Comparison of ENCODE assay signal across 7 cellular contexts in the genomic region with DNA sequence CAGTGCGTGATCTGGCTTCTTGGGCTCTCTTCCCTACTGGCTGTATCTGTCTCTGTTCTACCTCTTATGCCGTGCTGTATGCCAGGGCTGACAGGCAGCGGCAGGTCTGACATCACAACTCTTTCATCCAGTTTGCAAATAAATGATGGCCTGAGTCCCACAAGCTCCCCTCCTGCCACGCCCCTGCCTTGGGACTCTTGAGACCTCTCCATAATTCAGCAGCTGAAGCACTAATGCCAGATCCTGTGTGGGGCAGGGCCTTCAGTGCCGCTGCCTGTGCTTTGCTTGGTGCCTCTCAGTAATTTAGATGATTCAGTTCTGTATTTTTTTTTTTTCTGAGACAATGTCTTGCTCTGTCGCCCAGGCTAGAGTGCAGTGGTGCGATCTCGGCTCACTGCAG. TPM values are rescaled to one million over a fixed set of nuclear protein-coding genes. Genes with fewer than 3 reads are reported as not detected.
DNase-seq lines count a peak whose midpoint lies in the region; ATAC-seq, FAIRE-seq and TF ChIP-seq lines count a peak whose summit lies in the region.
"Not testable (repeated sequence)": the region's sequence is repeated elsewhere in the genome, so short reads cannot be mapped to it uniquely, and the experiment has no call there.

No MANE protein-coding gene starts in this region.

- not testable (repeated sequence) for H4K20me1 ChIP-seq in PC-3 (ENCODE audit: low read length); astrocyte (ENCODE audit: insufficient read depth, low read length)

- H3K4me2 ChIP-seq in PC-3 (ENCODE audit: low read length) (peak overlapping the region; percentile 76), astrocyte (ENCODE audit: low read length) (peak overlapping the region; percentile 30)

- not testable (repeated sequence) for H3K27me3 Mint-ChIP-seq in Calu3 (ENCODE audit: unreplicated experiment); astrocyte (ENCODE audit: low read depth, unreplicated experiment); stimulated activated naive B cell treated with anti-CD40 and anti-IgM and Interleukin-4, amounts not matched to agents 10 μg/mL and 1 μg/mL and 100 μg/mL, for 72 hours

- H3K79me2 ChIP-seq in PC-3 (ENCODE audit: low read length); astrocyte (ENCODE audit: insufficient read depth, low read length): not testable (repeated sequence)

- not testable (repeated sequence) for H3K27me3 ChIP-seq in PC-3 (ENCODE audit: low read length); astrocyte (ENCODE audit: insufficient read depth, low read length); dorsolateral prefrontal cortex; foreskin keratinocyte; lung (ENCODE audit: control insufficient read depth, insufficient read depth)

- H3K4me3 Mint-ChIP-seq in Calu3 (ENCODE audit: low read depth, unreplicated experiment): peak overlapping the region; percentile 2
- H3K4me3 Mint-ChIP-seq in astrocyte (ENCODE audit: unreplicated experiment): peak overlapping the region; percentile 6
- H3K4me3 Mint-ChIP-seq in stimulated activated naive B cell treated with anti-CD40 and anti-IgM and Interleukin-4, amounts not matched to agents 10 μg/mL and 1 μg/mL and 100 μg/mL, for 72 hours: peak overlapping the region; percentile 0 to 52

- H3F3A ChIP-seq in PC-3 (ENCODE audit: low read length, unreplicated experiment): not testable (repeated sequence)

- TF ChIP-seq CTCF in Calu3 (IDR thresholded peaks at IDR 0.05; ENCODE audit: unreplicated experiment); PC-3 (conservative IDR thresholded peaks at IDR 0.05; ENCODE audit: low read depth, low read length); astrocyte (IDR thresholded peaks at IDR 0.05; ENCODE audit: insufficient read depth, low read depth, low read length); dorsolateral prefrontal cortex (IDR thresholded peaks at IDR 0.05 in 54 of 56, conservative IDR thresholded peaks at IDR 0.05 in 2 of 56; ENCODE audit: low read depth in 1 of 56, partially characterized antibody in 56 of 56); foreskin keratinocyte (conservative IDR thresholded peaks at IDR 0.05); lung (IDR thresholded peaks at IDR 0.05; ENCODE audit: control extremely low read depth, extremely low read depth): not testable (repeated sequence)

- not testable (repeated sequence) for FAIRE-seq in astrocyte (lab: Jason Lieb, UNC)

- peaks cover 37% of the 10 kb centered on the region for H3K4me1 ChIP-seq in PC-3 (ENCODE audit: insufficient read depth, low read length)
- not testable (repeated sequence) for H3K4me1 ChIP-seq in astrocyte (ENCODE audit: insufficient read depth, low read length); lung (ENCODE audit: control insufficient read depth in 2 of 2, insufficient read depth in 2 of 2, low read length in 2 of 2)
- peaks cover 20% of the 10 kb centered on the region for H3K4me1 ChIP-seq in foreskin keratinocyte

- H3K9me2 ChIP-seq in PC-3 (replicated peaks; ENCODE audit: low read length): not testable (repeated sequence)

- ATAC-seq in PC-3; lung (ENCODE audit: insufficient read depth, low FRiP score); stimulated activated naive B cell treated with anti-CD40 and anti-IgM and Interleukin-4, amounts not matched to agents 10 μg/mL and 1 μg/mL and 100 μg/mL, for 72 hours (replicated peaks): not testable (repeated sequence)
- peak; percentile 29 for ATAC-seq in foreskin keratinocyte

- intact Hi-C loops in Calu3 (cut with micrococcal nuclease; ENCODE audit: unreplicated experiment); PC-3 (cut with micrococcal nuclease); dorsolateral prefrontal cortex (cut with DNase I): not testable (repeated sequence)

- POLR2A ChIA-PET in PC-3 (lab: Charles Lee; ENCODE audit: unreplicated experiment): not testable (repeated sequence)

- H3K4me1 Mint-ChIP-seq in Calu3 (ENCODE audit: low read depth, unreplicated experiment) (peaks cover 37% of the 10 kb centered on the region), astrocyte (ENCODE audit: low read depth, unreplicated experiment) (peaks cover 12% of the 10 kb centered on the region)
- H3K4me1 Mint-ChIP-seq in stimulated activated naive B cell treated with anti-CD40 and anti-IgM and Interleukin-4, amounts not matched to agents 10 μg/mL and 1 μg/mL and 100 μg/mL, for 72 hours: peaks cover 43 to 75% of the 10 kb centered on the region in 2 donors

- not testable (repeated sequence) for H3K36me3 Mint-ChIP-seq in Calu3 (ENCODE audit: insufficient read depth, unreplicated experiment); astrocyte (ENCODE audit: low read depth, unreplicated experiment)
- peaks cover 47 to 57% of the 10 kb centered on the region in 2 donors for H3K36me3 Mint-ChIP-seq in stimulated activated naive B cell treated with anti-CD40 and anti-IgM and Interleukin-4, amounts not matched to agents 10 μg/mL and 1 μg/mL and 100 μg/mL, for 72 hours

- H3K9me3 Mint-ChIP-seq in Calu3 (ENCODE audit: low read depth, unreplicated experiment); astrocyte (ENCODE audit: unreplicated experiment); stimulated activated naive B cell treated with anti-CD40 and anti-IgM and Interleukin-4, amounts not matched to agents 10 μg/mL and 1 μg/mL and 100 μg/mL, for 72 hours: not testable (repeated sequence)

- H3K4me3 ChIP-seq in PC-3 (ENCODE audit: low read length) (0 out of 2 replicates have a peak overlapping the region, but pooled peaks have one; percentile 37), dorsolateral prefrontal cortex (peak overlapping the region in 8 of 59 donors; percentile 5 to 33 (median 22))
- not testable (repeated sequence) for H3K4me3 ChIP-seq in astrocyte (ENCODE audit: insufficient read depth, low read depth, low read length); lung

- H3K27ac ChIP-seq in PC-3 (ENCODE audit: low read length) (peak overlapping the region; percentile 95), astrocyte (ENCODE audit: low read depth, low read length) (peak overlapping the region; percentile 58), dorsolateral prefrontal cortex (peak overlapping the region in 51 of 59 donors; percentile 4 to 86 (median 71)), foreskin keratinocyte (peak overlapping the region; percentile 84)
- H3K27ac ChIP-seq in lung (ENCODE audit: low read depth in 1 of 2, low read length in 1 of 2): not testable (repeated sequence)

- DNase-seq in Calu3; PC-3; astrocyte (ENCODE audit: low read depth); dorsolateral prefrontal cortex; stimulated activated naive B cell treated with anti-CD40 and anti-IgM and Interleukin-4, amounts not matched to agents 10 μg/mL and 1 μg/mL and 100 μg/mL, for 72 hours: not testable (repeated sequence)
- peak; percentile 42 to 50 for DNase-seq in foreskin keratinocyte
- DNase-seq in lung (ENCODE audit: low spot score): peak; percentile 34

- H3K9ac ChIP-seq in PC-3 (ENCODE audit: low read length) (peak overlapping the region; percentile 65), astrocyte (ENCODE audit: low read length) (peak overlapping the region; percentile 31)

- BruUV-seq in Calu3 (replicated peaks; lab: Mats Ljungman, UMichigan); PC-3 (replicated peaks; lab: Mats Ljungman, UMichigan): not testable (repeated sequence)

- H3K27ac Mint-ChIP-seq in Calu3 (ENCODE audit: unreplicated experiment) (peak overlapping the region; percentile 69), astrocyte (ENCODE audit: unreplicated experiment) (peak overlapping the region; percentile 6)
- H3K27ac Mint-ChIP-seq in stimulated activated naive B cell treated with anti-CD40 and anti-IgM and Interleukin-4, amounts not matched to agents 10 μg/mL and 1 μg/mL and 100 μg/mL, for 72 hours: peak overlapping the region; percentile 43

- H2AFZ ChIP-seq in PC-3 (ENCODE audit: low read length); astrocyte (ENCODE audit: low read depth, low read length): not testable (repeated sequence)

- H3K36me3 ChIP-seq in PC-3 (ENCODE audit: low read depth, low read length); astrocyte (ENCODE audit: insufficient read depth, low read length); lung (ENCODE audit: control insufficient read depth in 2 of 2, insufficient read depth in 2 of 2, low read length in 2 of 2): not testable (repeated sequence)

- 81 to 92% methylated on average over 8 of the region's 8 CpGs for WGBS in lung, 2 donors

- H3K9me3 ChIP-seq in PC-3 (ENCODE audit: low read length); astrocyte (ENCODE audit: insufficient read depth, low read depth, low read length); lung (ENCODE audit: control insufficient read depth in 2 of 2, insufficient read depth in 1 of 2, low read length in 1 of 2): not testable (repeated sequence)

- CTCF ChIA-PET in Calu3 (lab: Charles Lee): interaction anchor here (0.7 to 0.9 kb wide), 2 partner anchors 27 to 47 kb away, joined by 3 to 4 read pairs; no protein-coding TSS in a partner anchor
- CTCF ChIA-PET in PC-3 (lab: Charles Lee): not testable (repeated sequence)

RNA-seq across cellular contexts. Expression of a gene that starts 54.2 kb away (rescaled TPM):
- total RNA-seq in Calu3 (2022) (18.5 and 18.7 TPM in 2 replicates), PC-3 (2014; rRNA removed) (5.2 and 10.5 TPM in 2 replicates), astrocyte (11.3 and 14.8 TPM in 2 replicates), dorsolateral prefrontal cortex (10 to 100 TPM; 26.7 to 87.0 (median 46.5) TPM), foreskin keratinocyte (17.2 and 19.7 TPM in 2 replicates), lung (10 to 100 TPM; 25.5 to 45.9 TPM)
- polyA plus RNA-seq in foreskin keratinocyte (4.4 and 4.6 TPM in 2 replicates), lung (1 to 10 TPM; 4.8 to 6.6 TPM)

Comparison
In these comparisons a context has a peak if more than half of its experiments do, and no peak if none do; other contexts are left out.
1. H3K27ac Mint-ChIP-seq: peak in every context shown above with its lines; median percentile 69 in Calu3; 43 in stimulated activated naive B cell treated with anti-CD40 and anti-IgM and Interleukin-4, amounts not matched to agents 10 μg/mL and 1 μg/mL and 100 μg/mL, for 72 hours; 6 in astrocyte.